In genomic region chr18:58453913-58454317, GRCh38 we compare ENCODE assay signal across 19 cellular contexts.
"Had no signal": no experiment of that assay in that cellular context is flagged by ENCODE, and none has a peak within 500 bp of the region (broad histone marks: within the 10 kb centered on the region; RNA-seq: fewer than 3 reads in every experiment).

No MANE protein-coding gene starts in this region.

- H3K4me2 ChIP-seq: smooth muscle cell had no signal

- ATAC-seq: activated CD4-positive, alpha-beta T cell treated with anti-CD3 and anti-CD28 coated beads for 36 hours; activated naive CD4-positive, alpha-beta T cell treated with anti-CD3 and anti-CD28 coated beads, Interleukin-2, amount 50 U/mL, for 72 hours; naive thymus-derived CD4-positive, alpha-beta T cell; psoas muscle; sciatic nerve; stimulated activated effector memory CD8-positive, alpha-beta T cell treated with anti-CD3 and anti-CD28 coated beads, Interleukin-12 subunit alpha, Interleukin-12 subunit beta, amount 100 ng/mL, for 72 hours; WTC11 had no signal

- DNase-seq: activated CD4-positive, alpha-beta T cell treated with anti-CD3 and anti-CD28 coated beads for 36 hours; activated CD4-positive, alpha-beta T cell treated with anti-CD3 and anti-CD28 coated beads, Interleukin-2, amount 50 U/mL, for 48 hours; activated gamma-delta T cell treated with Interleukin-2 at 50 U/mL for 16 hours; activated T-cell treated with anti-CD3 and anti-CD28 coated beads for 4 hours; adrenal gland; foreskin melanocyte; kidney; mesendoderm; naive thymus-derived CD4-positive, alpha-beta T cell; ovary; psoas muscle; stimulated activated CD4-positive, alpha-beta T cell treated with anti-CD3 and anti-CD28 coated beads, Interleukin-4, amount 100 ng/mL, for 1 hour; stomach; trophoblast cell had no signal

- H3K27ac ChIP-seq: adrenal gland, ovary, psoas muscle, stomach had no signal

- H3K4me1 ChIP-seq: adrenal gland, psoas muscle had no signal

- H3K4me3 ChIP-seq: adrenal gland, ovary, psoas muscle, smooth muscle cell, stomach had no signal

- H3K36me3 ChIP-seq: adrenal gland, ovary, stomach had no signal

- H3K27me3 ChIP-seq: adrenal gland, ovary, stomach had no signal

- H3K9me3 ChIP-seq: adrenal gland, ovary, psoas muscle, stomach had no signal
